ENCODE assay signal across 19 cellular contexts in the genomic region with DNA sequence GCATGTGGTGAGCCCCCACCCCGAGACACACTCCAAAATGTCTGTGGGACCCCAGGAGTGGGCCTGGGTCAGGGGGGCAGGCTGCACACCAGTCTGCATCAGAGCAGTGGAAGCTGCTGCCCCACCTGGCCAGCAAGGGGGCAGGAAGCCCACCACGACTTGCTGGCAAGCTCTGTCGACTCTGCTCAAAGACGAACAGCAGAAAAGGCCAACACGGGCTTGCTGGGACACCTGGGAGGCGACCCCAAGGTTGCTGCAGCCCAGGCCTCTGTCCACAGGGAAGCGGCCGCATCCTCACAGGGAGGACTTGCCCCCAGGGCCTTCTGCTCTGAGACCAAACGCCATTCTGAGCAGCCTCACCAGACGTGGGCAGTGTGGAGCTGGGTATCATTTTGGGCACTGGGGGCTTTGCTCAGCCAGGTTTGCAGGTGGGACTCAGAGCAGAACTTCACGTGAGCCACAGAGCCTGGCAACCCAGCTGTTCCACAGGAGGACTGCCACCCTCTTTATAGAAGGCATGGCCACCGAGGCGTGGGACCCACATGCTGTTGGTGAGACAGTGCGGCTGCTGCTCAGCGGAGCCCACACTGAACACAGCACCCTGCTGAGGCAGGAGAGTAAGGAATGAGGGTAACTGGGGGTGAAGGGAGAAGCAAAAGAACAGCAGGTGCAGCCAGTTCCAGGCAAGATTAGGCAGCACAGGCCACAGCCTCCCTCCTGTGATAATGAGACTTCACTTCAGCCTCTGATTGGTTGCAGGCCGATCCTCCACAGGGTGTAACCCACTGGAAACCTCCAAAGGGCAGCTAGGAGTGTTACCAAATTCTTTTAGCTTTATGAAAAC. TPM values are rescaled to one million over a fixed set of nuclear protein-coding genes. Genes with fewer than 3 reads are reported as not detected.
DNase-seq lines count a peak whose midpoint lies in the region; FAIRE-seq and TF ChIP-seq lines count a peak whose summit lies in the region.
"Had no signal": no experiment of that assay in that cellular context is flagged by ENCODE, and none has a peak within 500 bp of the region (broad histone marks: within the 10 kb centered on the region; RNA-seq: fewer than 3 reads in every experiment).

No MANE protein-coding gene starts in this region.

- CTCF ChIA-PET in H1 (lab: Charles Lee; ENCODE audit: partially characterized antibody) = interaction anchor here (1.2 to 2.5 kb wide), 5 partner anchors 9 to 147 kb away, joined by 3 to 6 read pairs (median 4); no protein-coding TSS in a partner anchor

- H4K20me1 ChIP-seq in H1 (replicated peaks in 1 of 2; ENCODE audit: control insufficient read depth in 1 of 2, insufficient read depth in 2 of 2, low read length in 2 of 2) = peaks cover 2 to 13% of the 10 kb centered on the region in 2 experiments

- no peak overlapping the region for H2AK5ac ChIP-seq in H1 (ENCODE audit: low read depth, low read length)

- H3K27ac ChIP-seq in H1 (ENCODE audit: low read depth, low read length) = no peak overlapping the region
- peak overlapping the region; percentile 3 to 29 (median 11) for H3K27ac ChIP-seq in stomach
- no peak overlapping the region for H3K27ac ChIP-seq in colonic mucosa
- H3K27ac ChIP-seq: cardiac muscle cell had no signal

- TF ChIP-seq CTCF in H1 (IDR thresholded peaks at IDR 0.05; ENCODE audit: control extremely low read depth in 1 of 3, insufficient read depth in 1 of 3, low read depth in 1 of 3, low read length in 3 of 3) (peak in 2 of 3 experiments; percentile 12 to 23; a peak in 2 of 4 replicates), stomach (IDR thresholded peaks at IDR 0.05) (no peak), colonic mucosa (IDR thresholded peaks at IDR 0.05) (no peak)

- peaks cover 13% of the 10 kb centered on the region for H3K23me2 ChIP-seq in H1 (ENCODE audit: low read depth, low read length)

- H3K79me2 ChIP-seq in H1 (ENCODE audit: control insufficient read depth in 1 of 2, insufficient read depth in 2 of 2, low read length in 2 of 2) = no peaks in the 10 kb centered on the region

- no peak overlapping the region for H2BK5ac ChIP-seq in H1 (ENCODE audit: low read depth, low read length)

- no peak overlapping the region for H3K4me2 ChIP-seq in H1 (ENCODE audit: insufficient read depth in 1 of 2, low read depth in 2 of 2, low read length in 2 of 2)

- peak; percentile 58 for DNase-seq in activated effector memory CD4-positive, alpha-beta T cell treated with anti-CD3 and anti-CD28 coated beads, Interleukin-2, amount 50 U/mL, for 16 hours
- no peak for DNase-seq in activated effector memory CD4-positive, alpha-beta T cell treated with Interleukin-2 at 50 U/mL for 16 hours
- peak; percentile 82 for DNase-seq in NCI-H146 (lab: John Stamatoyannopoulos, UW)
- DNase-seq in H1 (ENCODE audit: low read depth in 1 of 2, low spot score in 2 of 2) = no peak
- no peak for DNase-seq in stomach
- DNase-seq in NCI-H128 (lab: John Stamatoyannopoulos, UW; ENCODE audit: unreplicated experiment) = no peak
- DNase-seq in inferior parietal cortex (ENCODE audit: extremely low spot score) = no peak
- DNase-seq in colonic mucosa = no peak
- DNase-seq: activated naive CD8-positive, alpha-beta T cell treated with anti-CD3 and anti-CD28 coated beads, Interleukin-2, amount 50 U/mL, for 24 hours; effector memory CD4-positive, alpha-beta T cell; hypothalamus; IMR-90; NCI-H226; occipital lobe; stimulated activated CD4-positive, alpha-beta T cell treated with anti-CD3 and anti-CD28 coated beads, Interleukin-2, amount 100 ng/mL, for 48 hours had no signal

- no peak overlapping the region for H3K4me3 ChIP-seq in H1 (ENCODE audit: extremely low read depth in 1 of 4, insufficient read depth in 2 of 4, low read depth in 3 of 4, low read length in 4 of 4)
- H3K4me3 ChIP-seq in stomach = no peak overlapping the region
- no peak overlapping the region for H3K4me3 ChIP-seq in colonic mucosa
- H3K4me3 ChIP-seq: cardiac muscle cell had no signal

- TF ChIP-seq POLR2A in H1 (IDR thresholded peaks at IDR 0.05; ENCODE audit: control extremely low read depth in 1 of 2, low read depth in 2 of 2, low read length in 2 of 2) (no peak), stomach (IDR thresholded peaks at IDR 0.05) (no peak)

- H3K9ac ChIP-seq in H1 (replicated peaks in 1 of 4; ENCODE audit: extremely low read depth in 1 of 4, low read depth in 3 of 4, low read length in 3 of 4) (no peak overlapping the region), colonic mucosa (ENCODE audit: low read depth in 2 of 2, low read length in 2 of 2) (no peak overlapping the region)

- no peak overlapping the region for H4K5ac ChIP-seq in H1 (ENCODE audit: insufficient read length, low read depth, low read length)

- 0 out of 2 replicates have a peak overlapping the region, but pooled peaks have one; percentile 11 for H2BK12ac ChIP-seq in H1 (ENCODE audit: low read depth, low read length)

- no peak; a peak in 1 of 4 replicates for TF ChIP-seq RAD21 in H1 (IDR thresholded peaks at IDR 0.05 in 1 of 2, conservative IDR thresholded peaks at IDR 0.05 in 1 of 2; ENCODE audit: low read depth in 2 of 2, low read length in 2 of 2)

- H3K27me3 ChIP-seq in H1 (replicated peaks in 1 of 4; ENCODE audit: control insufficient read depth in 3 of 4, extremely low read depth in 1 of 4, insufficient read depth in 3 of 4, low read length in 3 of 4) (peaks cover 10 to 22% (median 12%) of the 10 kb centered on the region in 4 experiments; a peak in 6 of 7 replicates), stomach (peaks cover 0 to 45% (median 13%) of the 10 kb centered on the region in 3 donors), colonic mucosa (peaks cover 10% of the 10 kb centered on the region)

- intact Hi-C loops in stomach (cut with DNase I; ENCODE audit: low total_unique reads) (no loop called here), colonic mucosa (cut with DNase I) (no loop called here)

- no peaks in the 10 kb centered on the region for H3K36me3 ChIP-seq in H1 (ENCODE audit: control insufficient read depth in 2 of 4, insufficient read depth in 4 of 4, low read length in 3 of 4)
- no peaks in the 10 kb centered on the region for H3K36me3 ChIP-seq in stomach
- H3K36me3 ChIP-seq in colonic mucosa = no peaks in the 10 kb centered on the region
- H3K36me3 ChIP-seq: cardiac muscle cell had no signal

- WGBS in H1 (ENCODE audit: extremely low coverage in 1 of 2, insufficient coverage in 1 of 2, insufficient read length in 1 of 2, insufficient replicate concordance in 2 of 2, low coverage in 1 of 2, low lambda C conversion rate in 2 of 2, missing lambda C conversion rate in 1 of 2), 2 experiments = 86% methylated on average over 16 of the region's 16 CpGs; no CpG with 5 or more reads in 1 of the 2 experiments
- 58 to 70% (median 65%) methylated on average over 12 to 16 of the region's 16 CpGs for WGBS in stomach, 5 donors

- no peak overlapping the region for H3K56ac ChIP-seq in H1 (replicated peaks; ENCODE audit: insufficient read length, low read depth, low read length)

- H2BK15ac ChIP-seq in H1 (ENCODE audit: low read length) = no peak overlapping the region

- peaks cover 0 to 15% (median 8%) of the 10 kb centered on the region in 4 experiments; a peak in 5 of 7 replicates for H3K4me1 ChIP-seq in H1 (replicated peaks in 1 of 4; ENCODE audit: control insufficient read depth in 3 of 4, insufficient read depth in 4 of 4, low read length in 3 of 4)
- peaks cover 14 to 44% (median 36%) of the 10 kb centered on the region in 4 donors for H3K4me1 ChIP-seq in stomach
- peaks cover 6% of the 10 kb centered on the region for H3K4me1 ChIP-seq in colonic mucosa

- H2BK20ac ChIP-seq in H1 (ENCODE audit: low read length) = no peak overlapping the region

- H3K14ac ChIP-seq in H1 (ENCODE audit: insufficient read length) = no peak overlapping the region

- H2BK120ac ChIP-seq in H1 (replicated peaks; ENCODE audit: low read depth, low read length) = no peak overlapping the region

- POLR2A ChIA-PET in H1 (lab: Charles Lee; ENCODE audit: partially characterized antibody) = no interaction called here

- no peak overlapping the region; the same call in 1 of the 2 replicates for H4K8ac ChIP-seq in H1 (ENCODE audit: extremely low read depth, insufficient read depth, low read length)

- H2AFZ ChIP-seq in H1 (ENCODE audit: low read length) = no peak overlapping the region

- no peak for FAIRE-seq in H1 (lab: Jason Lieb, UNC)

- H3K23ac ChIP-seq in H1 (ENCODE audit: insufficient read length) = no peak overlapping the region

- no peak overlapping the region for H3K18ac ChIP-seq in H1 (ENCODE audit: extremely low read depth, low read length)

- H3K4ac ChIP-seq in H1 (replicated peaks; ENCODE audit: insufficient read length, low read depth, low read length) = no peak overlapping the region

- H3K79me1 ChIP-seq in H1 (ENCODE audit: low read depth, low read length) = no peaks in the 10 kb centered on the region

- H4K91ac ChIP-seq in H1 (replicated peaks; ENCODE audit: insufficient read length, low read length) = no peak overlapping the region

- TF ChIP-seq EP300 in H1 (IDR thresholded peaks at IDR 0.05; ENCODE audit: borderline replicate concordance in 1 of 2, low read depth in 2 of 2, low read length in 2 of 2) = no peak
- no peak for TF ChIP-seq EP300 in stomach (IDR thresholded peaks at IDR 0.05)

- no peaks in the 10 kb centered on the region for H3K9me3 ChIP-seq in H1 (ENCODE audit: insufficient read depth in 2 of 2, low read depth in 1 of 2, low read length in 1 of 2)
- H3K9me3 ChIP-seq in stomach = no peaks in the 10 kb centered on the region
- H3K9me3 ChIP-seq in colonic mucosa = no peaks in the 10 kb centered on the region

RNA-seq across cellular contexts. Expression of a gene that starts 11.0 kb away (rescaled TPM):
- 0.08 and 0.20 TPM in 2 replicates for total RNA-seq in H1 (2021; fragmentation: NEBNext Ultra II Directional; extraction: Animal tissue kit (Norgen Biotek cat#: 25700))
- polyA plus RNA-seq in H1 (2011; rRNA removed) = 0.15 and 0.17 TPM in 2 replicates
- polyA plus RNA-seq in H1 (2011; cell fraction: cytosol; rRNA removed) = 0.18 TPM
- 0.63 TPM for polyA plus RNA-seq in H1 (2011; cell fraction: nucleus; rRNA removed)
- 0.10 to 0.20 TPM (median 0.13 TPM) in 4 replicates for polyA plus RNA-seq in H1 (2012, experiment 1 of 2)
- polyA plus RNA-seq in H1 (2012, experiment 2 of 2) = not detected
- 0.04 TPM for polyA plus RNA-seq in H1 (2013, experiment 1 of 2)
- 0.02 TPM for polyA plus RNA-seq in H1 (2013, experiment 2 of 2)
- 0.06 and 0.12 TPM in 2 replicates for polyA minus RNA-seq in H1 (2011; rRNA and poly(A)+ RNA removed)
- polyA minus RNA-seq in H1 (2011; cell fraction: cytosol; rRNA and poly(A)+ RNA removed) = 0.29 TPM
- polyA minus RNA-seq in H1 (2011; cell fraction: nucleus; rRNA and poly(A)+ RNA removed) = 0.90 TPM
- total RNA-seq in stomach = 1 to 10 TPM in 1 of 5 donors, under 1 TPM in 2, not detected in 2; 0.87 to 1.2 (median 0.92) TPM
- polyA plus RNA-seq in stomach = under 1 TPM in 1 of 3 donors, not detected in 2; 0.03 TPM
- under 1 TPM; 0.11 to 0.22 TPM for total RNA-seq in colonic mucosa
- total RNA-seq: IMR-90, occipital lobe, SK-MEL-5 had no signal
- polyA plus RNA-seq: cardiac muscle cell, IMR-90 had no signal

RNA-seq across cellular contexts. Expression of a gene that starts 41.0 kb away (rescaled TPM):
- 30.0 and 31.2 TPM in 2 replicates for total RNA-seq in H1 (2021; fragmentation: NEBNext Ultra II Directional; extraction: Animal tissue kit (Norgen Biotek cat#: 25700))
- polyA plus RNA-seq in H1 (2011; rRNA removed) (22.6 and 40.2 TPM in 2 replicates), stomach (10 to 100 TPM; 75.6 to 87.6 (median 81.6) TPM)
- 20.5 TPM for polyA plus RNA-seq in H1 (2011; cell fraction: cytosol; rRNA removed)
- polyA plus RNA-seq in H1 (2011; cell fraction: nucleus; rRNA removed) = 43.4 TPM
- 16.0 to 28.8 TPM (median 24.5 TPM) in 4 replicates for polyA plus RNA-seq in H1 (2012, experiment 1 of 2)
- polyA plus RNA-seq in H1 (2012, experiment 2 of 2) = 23.8 TPM
- 20.9 TPM for polyA plus RNA-seq in H1 (2013, experiment 1 of 2)
- 21.1 TPM for polyA plus RNA-seq in H1 (2013, experiment 2 of 2)
- polyA minus RNA-seq in H1 (2011; rRNA and poly(A)+ RNA removed) = 3.8 and 3.9 TPM in 2 replicates
- 17.7 TPM for polyA minus RNA-seq in H1 (2011; cell fraction: cytosol; rRNA and poly(A)+ RNA removed)
- 20.5 TPM for polyA minus RNA-seq in H1 (2011; cell fraction: nucleus; rRNA and poly(A)+ RNA removed)
- total RNA-seq in stomach (100 to 1,000 TPM in 3 of 5 donors, 10 to 100 TPM in 2; 51.9 to 802 (median 298) TPM), colonic mucosa (10 to 100 TPM; 65.6 to 74.4 TPM)

RNA-seq across cellular contexts. Expression of a gene that starts 56.5 kb away (rescaled TPM):
- not detected in 2 replicates for total RNA-seq in H1 (2021; fragmentation: NEBNext Ultra II Directional; extraction: Animal tissue kit (Norgen Biotek cat#: 25700))
- not detected in 2 replicates for polyA plus RNA-seq in H1 (2011; rRNA removed)
- not detected for polyA plus RNA-seq in H1 (2011; cell fraction: cytosol; rRNA removed)
- polyA plus RNA-seq in H1 (2011; cell fraction: nucleus; rRNA removed) = not detected
- not detected in 4 replicates for polyA plus RNA-seq in H1 (2012, experiment 1 of 2)
- not detected for polyA plus RNA-seq in H1 (2012, experiment 2 of 2)
- polyA plus RNA-seq in H1 (2013, experiment 1 of 2) = not detected
- polyA plus RNA-seq in H1 (2013, experiment 2 of 2) = not detected
- not detected in 2 replicates for polyA minus RNA-seq in H1 (2011; rRNA and poly(A)+ RNA removed)
- polyA minus RNA-seq in H1 (2011; cell fraction: cytosol; rRNA and poly(A)+ RNA removed) = not detected
- not detected for polyA minus RNA-seq in H1 (2011; cell fraction: nucleus; rRNA and poly(A)+ RNA removed)
- total RNA-seq in stomach = not detected
- not detected for polyA plus RNA-seq in stomach
- not detected for total RNA-seq in colonic mucosa
- total RNA-seq: cardiac muscle cell, IMR-90, mucosa of gallbladder, occipital lobe, SK-MEL-5, temporal lobe had no signal
- polyA plus RNA-seq: cardiac muscle cell, IMR-90 had no signal

Comparison
In these comparisons a context has a peak if more than half of its experiments do, and no peak if none do; other contexts are left out.
1. DNase-seq: peak in activated effector memory CD4-positive, alpha-beta T cell treated with anti-CD3 and anti-CD28 coated beads, Interleukin-2, amount 50 U/mL, for 16 hours (single experiment) and NCI-H146 (single experiment); none in activated effector memory CD4-positive, alpha-beta T cell treated with Interleukin-2 at 50 U/mL for 16 hours (single experiment), H1 (0 of 2), stomach (single experiment), NCI-H128 (single experiment), inferior parietal cortex (single experiment) and colonic mucosa (single experiment).
2. H3K27ac ChIP-seq: peak in stomach (5 of 5); none in H1 (single experiment) and colonic mucosa (single experiment).
3. CTCF ChIP-seq: peak in H1 (2 of 3); none in stomach (0 of 7) and colonic mucosa (single experiment).